ENCODE assay signal across 8 cellular contexts in the genomic region with DNA sequence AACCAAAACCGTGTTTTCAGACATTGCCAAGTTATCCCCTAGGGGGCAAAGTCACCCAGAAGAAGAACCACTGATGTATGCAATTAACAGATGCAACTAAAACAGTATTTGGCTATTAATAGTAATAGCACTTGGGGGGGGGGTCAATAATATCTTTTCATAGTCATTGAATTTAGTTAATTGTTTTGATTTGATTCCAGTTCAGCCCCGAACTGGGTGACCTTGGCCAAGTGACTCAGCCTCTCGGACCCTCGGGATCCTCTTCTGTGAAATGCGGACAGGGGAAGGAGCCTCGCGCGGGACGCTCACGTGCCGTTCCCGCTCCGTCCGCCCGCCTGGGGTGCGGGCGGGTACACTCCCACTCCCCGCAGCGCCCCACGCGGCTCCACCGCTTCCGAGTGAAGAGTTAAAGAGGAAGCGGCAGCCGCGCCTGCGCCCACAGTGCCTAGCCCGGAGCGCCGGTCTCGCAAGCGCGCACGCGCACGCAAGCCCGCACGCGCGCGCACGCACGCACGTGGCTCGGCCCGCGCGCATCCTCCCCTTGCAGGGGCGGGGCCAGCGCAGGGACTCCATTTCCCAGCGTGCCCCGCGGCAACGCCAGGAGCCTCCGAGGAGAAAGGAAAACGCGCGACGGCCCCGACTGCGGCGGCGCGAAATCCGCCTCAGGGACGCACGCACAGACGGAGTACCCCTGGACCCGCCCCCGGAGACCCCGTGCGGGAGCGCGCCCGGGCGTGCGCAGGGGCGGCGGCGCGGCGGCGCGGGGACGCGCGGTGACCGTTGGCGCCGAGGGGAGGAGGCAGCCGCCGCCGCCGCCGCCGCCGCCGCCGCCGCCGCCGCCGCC. TPM values are rescaled to one million over a fixed set of nuclear protein-coding genes. Genes with fewer than 3 reads are reported as not detected.
DNase-seq lines count a peak whose midpoint lies in the region; ATAC-seq and TF ChIP-seq lines count a peak whose summit lies in the region.

A gene (plus strand): TSS at position 769 of the 844 bp plus-strand sequence. CDS start 188 bp downstream, outside the sequence.

- H3K9me2 ChIP-seq in SK-N-SH: no peaks in the 10 kb centered on the region

- H3K27me3 ChIP-seq in SK-N-SH (ENCODE audit: insufficient read depth) (no peaks in the 10 kb centered on the region), testis (no peaks in the 10 kb centered on the region)

- TF ChIP-seq RAD21 in SK-N-SH (IDR thresholded peaks at IDR 0.05; ENCODE audit: low read length): peak; percentile 34

- TF ChIP-seq POLR2A in testis (IDR thresholded peaks at IDR 0.05): no peak

- POLR2A ChIA-PET in SK-N-SH (lab: Yijun Ruan, JAX): no interaction called here

- H3F3A ChIP-seq in SK-N-SH (replicated peaks; ENCODE audit: insufficient read depth): peaks cover 13% of the 10 kb centered on the region

- H3K9me3 ChIP-seq in SK-N-SH: no peaks in the 10 kb centered on the region
- H3K9me3 ChIP-seq in testis: no peaks in the 10 kb centered on the region

- no peaks in the 10 kb centered on the region for H3K27me3 Mint-ChIP-seq in activated naive CD4-positive, alpha-beta T cell treated with anti-CD3 and anti-CD28 coated beads, Interleukin-2, amount 50 U/mL, for 24 hours

- H3K27ac Mint-ChIP-seq in activated naive CD4-positive, alpha-beta T cell treated with anti-CD3 and anti-CD28 coated beads, Interleukin-2, amount 50 U/mL, for 24 hours: peak within 1 kb of the TSS; percentile 72

- CTCF ChIA-PET in SK-N-SH (lab: Yijun Ruan, JAX): interaction anchor here (1.3 kb wide), 1 partner anchor 38 kb away, joined by 3 read pairs; no protein-coding TSS in a partner anchor

- WGBS in SK-N-SH (ENCODE audit: low lambda C conversion rate): 0% methylated on average over 2 of the region's 103 CpGs
- 0% methylated on average over 15 to 67 of the region's 103 CpGs for WGBS in testis, 2 donors

- no peaks in the 10 kb centered on the region for H3K36me3 ChIP-seq in SK-N-SH (replicated peaks in 1 of 2; ENCODE audit: control insufficient read depth in 1 of 2, insufficient read depth in 2 of 2, low read length in 1 of 2)
- no peaks in the 10 kb centered on the region for H3K36me3 ChIP-seq in testis (ENCODE audit: low read depth, missing control alignments)

- peaks cover 44% of the 10 kb centered on the region for H3K79me2 ChIP-seq in SK-N-SH (ENCODE audit: insufficient read depth)

- peak within 1 kb of the TSS; percentile 86 for H2AFZ ChIP-seq in SK-N-SH (ENCODE audit: low read depth)

- ATAC-seq in HG02571 (IDR thresholded peaks at IDR 0.05; ENCODE audit: unreplicated experiment) (peak; percentile 72), omental fat pad (ENCODE audit: low FRiP score) (peak; percentile 93)

- H4K20me1 ChIP-seq in SK-N-SH (ENCODE audit: insufficient read depth): peaks cover 36% of the 10 kb centered on the region

- peaks cover 44% of the 10 kb centered on the region for H3K4me1 Mint-ChIP-seq in activated naive CD4-positive, alpha-beta T cell treated with anti-CD3 and anti-CD28 coated beads, Interleukin-2, amount 50 U/mL, for 24 hours

- H3K9ac ChIP-seq in SK-N-SH: peak within 1 kb of the TSS; percentile 95

- H3K4me3 Mint-ChIP-seq in activated naive CD4-positive, alpha-beta T cell treated with anti-CD3 and anti-CD28 coated beads, Interleukin-2, amount 50 U/mL, for 24 hours: peak within 1 kb of the TSS; percentile 97

- TF ChIP-seq CTCF in SK-N-SH (IDR thresholded peaks at IDR 0.05): peak; percentile 69
- no peak for TF ChIP-seq CTCF in omental fat pad (IDR thresholded peaks at IDR 0.05)
- peak in 2 of 3 experiments; percentile 19 to 40 for TF ChIP-seq CTCF in testis (IDR thresholded peaks at IDR 0.05)

- peak; percentile 98 for DNase-seq in NCI-H1048 (lab: John Stamatoyannopoulos, UW)
- DNase-seq in SK-N-SH: peak; percentile 98
- peak; percentile 50 for DNase-seq in glomerular endothelial cell (ENCODE audit: extremely low read depth, low read depth, low spot score)
- peak; percentile 95 for DNase-seq in omental fat pad (ENCODE audit: low spot score)
- peak; percentile 99 for DNase-seq in testis

- no peaks in the 10 kb centered on the region for H3K9me3 Mint-ChIP-seq in activated naive CD4-positive, alpha-beta T cell treated with anti-CD3 and anti-CD28 coated beads, Interleukin-2, amount 50 U/mL, for 24 hours

- peak within 1 kb of the TSS; percentile 99 for H3K4me2 ChIP-seq in SK-N-SH

- intact Hi-C loops in testis (cut with DNase I; ENCODE audit: low total_unique reads): no loop called here

- H3K4me1 ChIP-seq in SK-N-SH (ENCODE audit: control insufficient read depth in 1 of 2, insufficient read depth in 2 of 2, low read depth in 1 of 2, low read length in 1 of 2) (peaks cover 6 to 28% of the 10 kb centered on the region in 2 experiments; a peak in 2 of 4 replicates), testis (peaks cover 49% of the 10 kb centered on the region)

- H3K27ac ChIP-seq in SK-N-SH (ENCODE audit: low read depth in 2 of 2, low read length in 1 of 2) (peak within 1 kb of the TSS; percentile 71 to 82), testis (peak within 1 kb of the TSS; percentile 94 to 96)

- H3K4me3 ChIP-seq in GM08714 (ENCODE audit: low read length) (peak within 1 kb of the TSS; percentile 80), SK-N-SH (ENCODE audit: low read depth in 2 of 2, low read length in 1 of 2) (peak within 1 kb of the TSS; percentile 83 to 86), testis (peak within 1 kb of the TSS; percentile 98 to 100)

- no peak for TF ChIP-seq EP300 in SK-N-SH (IDR thresholded peaks at IDR 0.05; ENCODE audit: borderline replicate concordance in 1 of 2, low read depth in 1 of 2, low read length in 1 of 2)

- H3K36me3 Mint-ChIP-seq in activated naive CD4-positive, alpha-beta T cell treated with anti-CD3 and anti-CD28 coated beads, Interleukin-2, amount 50 U/mL, for 24 hours: peaks cover 7% of the 10 kb centered on the region

TF ChIP-seq in SK-N-SH, 30 proteins besides CTCF, POLR2A, EP300 and RAD21 (continues in another document):
- TF ChIP-seq NRF1 (IDR thresholded peaks at IDR 0.05; ENCODE audit: low read depth, low read length) (peak; percentile 81), GABPA (IDR thresholded peaks at IDR 0.05; ENCODE audit: low read depth) (peak; percentile 6; the same call in 1 of the 2 replicates), RXRA (IDR thresholded peaks at IDR 0.05; ENCODE audit: borderline replicate concordance, low read depth) (no peak), TEAD4 (IDR thresholded peaks at IDR 0.05; ENCODE audit: borderline replicate concordance, insufficient read depth) (no peak), NFIC (IDR thresholded peaks at IDR 0.05; ENCODE audit: borderline replicate concordance) (no peak), EZH2phosphoT487 (IDR thresholded peaks at IDR 0.05; ENCODE audit: borderline replicate concordance, low read depth) (no peak), JUND (IDR thresholded peaks at IDR 0.05) (no peak), SIN3A (IDR thresholded peaks at IDR 0.05; ENCODE audit: borderline replicate concordance, low read depth, low read length) (0 out of 2 replicates have a peak, but pooled peaks have one; percentile 25), CHD2 (IDR thresholded peaks at IDR 0.05; ENCODE audit: low read length, partially characterized antibody) (peak; percentile 32), YY1 (IDR thresholded peaks at IDR 0.05; ENCODE audit: low read depth) (no peak)
- TF ChIP-seq, protein P1, sequence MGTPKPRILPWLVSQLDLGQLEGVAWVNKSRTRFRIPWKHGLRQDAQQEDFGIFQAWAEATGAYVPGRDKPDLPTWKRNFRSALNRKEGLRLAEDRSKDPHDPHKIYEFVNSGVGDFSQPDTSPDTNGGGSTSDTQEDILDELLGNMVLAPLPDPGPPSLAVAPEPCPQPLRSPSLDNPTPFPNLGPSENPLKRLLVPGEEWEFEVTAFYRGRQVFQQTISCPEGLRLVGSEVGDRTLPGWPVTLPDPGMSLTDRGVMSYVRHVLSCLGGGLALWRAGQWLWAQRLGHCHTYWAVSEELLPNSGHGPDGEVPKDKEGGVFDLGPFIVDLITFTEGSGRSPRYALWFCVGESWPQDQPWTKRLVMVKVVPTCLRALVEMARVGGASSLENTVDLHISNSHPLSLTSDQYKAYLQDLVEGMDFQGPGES (IDR thresholded peaks at IDR 0.05; ENCODE audit: low read depth, low read length): no peak
- TF ChIP-seq, protein P2, sequence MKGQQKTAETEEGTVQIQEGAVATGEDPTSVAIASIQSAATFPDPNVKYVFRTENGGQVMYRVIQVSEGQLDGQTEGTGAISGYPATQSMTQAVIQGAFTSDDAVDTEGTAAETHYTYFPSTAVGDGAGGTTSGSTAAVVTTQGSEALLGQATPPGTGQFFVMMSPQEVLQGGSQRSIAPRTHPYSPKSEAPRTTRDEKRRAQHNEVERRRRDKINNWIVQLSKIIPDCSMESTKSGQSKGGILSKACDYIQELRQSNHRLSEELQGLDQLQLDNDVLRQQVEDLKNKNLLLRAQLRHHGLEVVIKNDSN (IDR thresholded peaks at IDR 0.05; ENCODE audit: borderline replicate concordance, low read depth): peak; percentile 79
- TF ChIP-seq, protein P3, sequence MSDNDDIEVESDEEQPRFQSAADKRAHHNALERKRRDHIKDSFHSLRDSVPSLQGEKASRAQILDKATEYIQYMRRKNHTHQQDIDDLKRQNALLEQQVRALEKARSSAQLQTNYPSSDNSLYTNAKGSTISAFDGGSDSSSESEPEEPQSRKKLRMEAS (IDR thresholded peaks at IDR 0.05; ENCODE audit: low read depth): no peak; the same call in 1 of the 2 replicates
- TF ChIP-seq, protein P4, sequence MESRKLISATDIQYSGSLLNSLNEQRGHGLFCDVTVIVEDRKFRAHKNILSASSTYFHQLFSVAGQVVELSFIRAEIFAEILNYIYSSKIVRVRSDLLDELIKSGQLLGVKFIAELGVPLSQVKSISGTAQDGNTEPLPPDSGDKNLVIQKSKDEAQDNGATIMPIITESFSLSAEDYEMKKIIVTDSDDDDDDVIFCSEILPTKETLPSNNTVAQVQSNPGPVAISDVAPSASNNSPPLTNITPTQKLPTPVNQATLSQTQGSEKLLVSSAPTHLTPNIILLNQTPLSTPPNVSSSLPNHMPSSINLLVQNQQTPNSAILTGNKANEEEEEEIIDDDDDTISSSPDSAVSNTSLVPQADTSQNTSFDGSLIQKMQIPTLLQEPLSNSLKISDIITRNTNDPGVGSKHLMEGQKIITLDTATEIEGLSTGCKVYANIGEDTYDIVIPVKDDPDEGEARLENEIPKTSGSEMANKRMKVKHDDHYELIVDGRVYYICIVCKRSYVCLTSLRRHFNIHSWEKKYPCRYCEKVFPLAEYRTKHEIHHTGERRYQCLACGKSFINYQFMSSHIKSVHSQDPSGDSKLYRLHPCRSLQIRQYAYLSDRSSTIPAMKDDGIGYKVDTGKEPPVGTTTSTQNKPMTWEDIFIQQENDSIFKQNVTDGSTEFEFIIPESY (IDR thresholded peaks at IDR 0.05; ENCODE audit: borderline replicate concordance, low read depth): 0 out of 2 replicates have a peak, but pooled peaks have one; percentile 22

RNA-seq across cellular contexts. Expression of the gene that starts here (rescaled TPM):
- polyA plus RNA-seq in SK-N-SH (2012; rRNA removed) (43.8 and 54.3 TPM in 2 replicates), testis (ENCODE audit: insufficient read depth, low read depth, low replicate concordance) (215 TPM)
- 41.8 and 45.0 TPM in 2 replicates for polyA plus RNA-seq in SK-N-SH (2012; cell fraction: cytosol; rRNA removed)
- polyA plus RNA-seq in SK-N-SH (2012; cell fraction: nucleus; rRNA removed): 102 and 111 TPM in 2 replicates
- total RNA-seq in glomerular endothelial cell (61.5 and 74.9 TPM in 2 replicates), omental fat pad (10 to 100 TPM; 47.3 to 55.7 (median 51.1) TPM), testis (10 to 100 TPM; 97.9 to 99.6 TPM)

Comparison
In these comparisons a context has a peak if more than half of its experiments do, and no peak if none do; other contexts are left out.
1. Peak in every context shown above with its lines: DNase-seq, ATAC-seq, H3K4me3 ChIP-seq and H3K27ac ChIP-seq.
2. CTCF ChIP-seq: peak in SK-N-SH (single experiment) and testis (2 of 3); none in omental fat pad (0 of 3).